In the genomic region with DNA sequence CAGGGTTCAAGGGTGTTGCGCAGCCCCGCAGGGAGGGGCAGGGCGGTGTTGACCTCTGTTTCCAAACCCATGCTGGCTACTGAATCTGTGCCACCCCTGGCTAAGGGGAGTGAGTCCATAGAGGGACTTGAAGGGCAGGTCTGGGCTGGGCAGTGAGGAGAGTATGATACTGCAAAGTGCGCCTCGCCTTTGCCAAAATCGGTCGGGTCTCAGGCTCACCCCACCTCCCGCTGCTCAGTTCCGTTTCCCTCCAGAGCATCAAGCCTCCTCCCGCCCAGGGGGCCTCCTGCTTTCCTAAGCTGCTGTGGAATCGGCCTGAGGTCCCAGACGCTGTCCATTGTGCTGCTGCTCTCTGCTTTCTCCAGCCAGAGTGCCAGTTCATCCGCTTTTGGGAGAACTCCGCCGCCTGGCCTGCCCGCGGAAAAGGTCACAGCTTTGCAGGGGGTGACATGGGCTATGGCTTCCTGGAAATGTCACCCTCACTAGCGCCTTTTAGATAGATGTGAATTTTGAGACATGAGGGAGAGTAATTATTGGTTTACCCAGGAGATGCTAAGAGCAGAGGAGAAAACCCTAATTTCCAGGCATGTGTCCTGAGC, we compare ENCODE assay signal across 8 cellular contexts.
DNase-seq lines count a peak whose midpoint lies in the region; ATAC-seq and TF ChIP-seq lines count a peak whose summit lies in the region.

No MANE protein-coding gene starts in this region.

- H3K4me1 Mint-ChIP-seq in activated CD4-positive, alpha-beta T cell treated with anti-CD3 and anti-CD28 coated beads for 36 hours: peaks cover 14% of the 10 kb centered on the region
- peaks cover 20% of the 10 kb centered on the region for H3K4me1 Mint-ChIP-seq in neural crest cell

- peak; percentile 33 for DNase-seq in activated CD4-positive, alpha-beta T cell treated with anti-CD3 and anti-CD28 coated beads for 36 hours
- no peak for DNase-seq in activated CD4-positive, alpha-beta T cell treated with anti-CD3 and anti-CD28 coated beads, Interleukin-2, amount 50 U/mL, for 4 hours
- DNase-seq in WERI-Rb-1 (no peak), fibroblast of mammary gland (ENCODE audit: low read depth) (peak; percentile 37), neural crest cell (ENCODE audit: low read depth, low spot score) (no peak), H4 (ENCODE audit: low spot score) (no peak), SKM-1 (lab: John Stamatoyannopoulos, UW; ENCODE audit: unreplicated experiment) (no peak)

- no peak for TF ChIP-seq CTCF in WERI-Rb-1 (IDR thresholded peaks at IDR 0.05; ENCODE audit: low read depth, low read length)
- TF ChIP-seq CTCF in fibroblast of mammary gland (conservative IDR thresholded peaks at IDR 0.05; ENCODE audit: control insufficient read depth, insufficient read depth, low read depth, low read length): no peak
- TF ChIP-seq CTCF in neural crest cell (conservative IDR thresholded peaks at IDR 0.05): no peak

- H3K27ac ChIP-seq in WERI-Rb-1: peak overlapping the region; percentile 93

- intact Hi-C loops in activated CD4-positive, alpha-beta T cell treated with anti-CD3 and anti-CD28 coated beads for 36 hours (cut with DNase I, micrococcal nuclease): loop anchor here in 1 of 2 experiments (10.0 kb wide), 1 partner anchor 1810 kb away; the partner anchor contains the start of gene POP4

- H3K27ac Mint-ChIP-seq in activated CD4-positive, alpha-beta T cell treated with anti-CD3 and anti-CD28 coated beads for 36 hours: peak overlapping the region; percentile 99
- H3K27ac Mint-ChIP-seq in neural crest cell (ENCODE audit: unreplicated experiment): peak overlapping the region; percentile 84

- peak overlapping the region; percentile 96 for H3K4me3 Mint-ChIP-seq in activated CD4-positive, alpha-beta T cell treated with anti-CD3 and anti-CD28 coated beads for 36 hours
- H3K4me3 Mint-ChIP-seq in neural crest cell: peak overlapping the region; percentile 93

- peaks cover 23% of the 10 kb centered on the region for H3K36me3 ChIP-seq in WERI-Rb-1

- H3K36me3 Mint-ChIP-seq in activated CD4-positive, alpha-beta T cell treated with anti-CD3 and anti-CD28 coated beads for 36 hours (ENCODE audit: low read depth): peaks cover 34% of the 10 kb centered on the region
- peaks cover 4% of the 10 kb centered on the region for H3K36me3 Mint-ChIP-seq in neural crest cell (ENCODE audit: low read depth)

- no peaks in the 10 kb centered on the region for H3K27me3 Mint-ChIP-seq in activated CD4-positive, alpha-beta T cell treated with anti-CD3 and anti-CD28 coated beads for 36 hours
- H3K27me3 Mint-ChIP-seq in neural crest cell (ENCODE audit: low read depth): no peaks in the 10 kb centered on the region

- no peaks in the 10 kb centered on the region for H3K9me3 Mint-ChIP-seq in activated CD4-positive, alpha-beta T cell treated with anti-CD3 and anti-CD28 coated beads for 36 hours (ENCODE audit: low read depth)
- H3K9me3 Mint-ChIP-seq in neural crest cell: no peaks in the 10 kb centered on the region

- no peaks in the 10 kb centered on the region for H3K9me3 ChIP-seq in WERI-Rb-1 (ENCODE audit: severe bottlenecking)

- POLR2A ChIA-PET in activated CD4-positive, alpha-beta T cell treated with anti-CD3 and anti-CD28 coated beads for 36 hours (lab: Charles Lee): no interaction called here

- H3K4me3 ChIP-seq in WERI-Rb-1 (ENCODE audit: low read depth, low read length): peak overlapping the region; percentile 75
- peak overlapping the region; percentile 97 for H3K4me3 ChIP-seq in fibroblast of mammary gland (ENCODE audit: control insufficient read depth, low read depth, low read length)

- no peaks in the 10 kb centered on the region for H3K27me3 ChIP-seq in WERI-Rb-1 (ENCODE audit: insufficient read depth, low read depth, severe bottlenecking)

- CTCF ChIA-PET in activated CD4-positive, alpha-beta T cell treated with anti-CD3 and anti-CD28 coated beads for 36 hours (lab: Charles Lee): no interaction called here

- ATAC-seq in activated CD4-positive, alpha-beta T cell treated with anti-CD3 and anti-CD28 coated beads for 36 hours: no peak
- peak; percentile 19 for ATAC-seq in HG03175 (IDR thresholded peaks at IDR 0.05; ENCODE audit: unreplicated experiment)

Comparison
In these comparisons a context has a peak if more than half of its experiments do, and no peak if none do; other contexts are left out.
1. DNase-seq: peak in activated CD4-positive, alpha-beta T cell treated with anti-CD3 and anti-CD28 coated beads for 36 hours (single experiment) and fibroblast of mammary gland (single experiment); none in activated CD4-positive, alpha-beta T cell treated with anti-CD3 and anti-CD28 coated beads, Interleukin-2, amount 50 U/mL, for 4 hours (0 of 2), WERI-Rb-1 (single experiment), neural crest cell (single experiment), H4 (single experiment) and SKM-1 (single experiment).